ENCODE assay signal across 16 cellular contexts in the genomic region with DNA sequence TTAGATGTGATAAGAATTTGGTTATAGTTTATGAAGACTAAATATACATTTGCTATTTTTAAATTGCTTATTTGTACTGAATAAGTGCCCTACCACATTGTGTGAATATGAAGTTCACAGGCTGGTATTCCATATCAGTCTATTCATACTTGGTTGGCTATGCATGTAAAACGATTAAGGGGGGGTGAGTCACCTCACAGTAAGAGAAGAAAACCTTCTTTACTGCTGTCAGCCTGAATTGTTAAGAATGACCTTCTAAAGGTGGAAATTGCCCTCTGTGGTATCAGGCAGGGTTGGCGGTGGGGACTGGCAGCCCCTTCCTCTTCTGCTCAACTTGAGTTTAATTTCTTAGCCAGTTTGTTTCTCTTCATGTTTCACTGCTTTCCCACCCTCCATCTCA.
DNase-seq lines count a peak whose midpoint lies in the region; ATAC-seq and TF ChIP-seq lines count a peak whose summit lies in the region.
"Had no signal": no experiment of that assay in that cellular context is flagged by ENCODE, and none has a peak within 500 bp of the region (broad histone marks: within the 10 kb centered on the region; RNA-seq: fewer than 3 reads in every experiment).

No MANE protein-coding gene starts in this region.

- peak overlapping the region; percentile 90 to 94 for H3K27ac ChIP-seq in aorta (ENCODE audit: low read depth in 1 of 2, low read length in 2 of 2)
- H3K27ac ChIP-seq: 22Rv1 had no signal

- no peak for TF ChIP-seq CTCF in astrocyte of the cerebellum (IDR thresholded peaks at IDR 0.05; ENCODE audit: low read depth, low read length, missing control alignments)

- H3K4me3 ChIP-seq in astrocyte of the cerebellum (ENCODE audit: low read depth, low read length) (no peak overlapping the region), aorta (ENCODE audit: low read length in 2 of 2) (no peak overlapping the region)
- H3K4me3 ChIP-seq: sigmoid colon, suprapubic skin had no signal

- no peaks in the 10 kb centered on the region for H3K36me3 ChIP-seq in aorta (ENCODE audit: control insufficient read depth in 1 of 2, insufficient read depth in 2 of 2, low read length in 1 of 2)
- H3K36me3 ChIP-seq: sigmoid colon, suprapubic skin had no signal

- H3K27me3 ChIP-seq in aorta (ENCODE audit: control insufficient read depth in 1 of 2, insufficient read depth in 2 of 2, low read length in 1 of 2) = no peaks in the 10 kb centered on the region
- H3K27me3 ChIP-seq: sigmoid colon, suprapubic skin had no signal

- ATAC-seq in aorta (ENCODE audit: low FRiP score) = no peak
- ATAC-seq in GM18873 (IDR thresholded peaks at IDR 0.05; ENCODE audit: low FRiP score, unreplicated experiment) = no peak
- ATAC-seq: activated T-cell treated with anti-CD3 and anti-CD28 coated beads, Interleukin-2, amount 50 U/mL, for 4 hours had no signal

- DNase-seq in DMS53 (lab: John Stamatoyannopoulos, UW) = peak; percentile 52
- no peak for DNase-seq in DMS53 treated with DMSO at 0.1 percent for 48 hours (lab: John Stamatoyannopoulos, UW; ENCODE audit: unreplicated experiment)
- peak; percentile 84 for DNase-seq in astrocyte of the cerebellum (ENCODE audit: low read depth)
- DNase-seq in glomerular visceral epithelial cell (ENCODE audit: extremely low spot score) = peak; percentile 85
- no peak for DNase-seq in aorta
- no peak for DNase-seq in effector CD8-positive, alpha-beta T cell (lab: John Stamatoyannopoulos, UW)
- DNase-seq in GM19238 (ENCODE audit: insufficient read length, low spot score) = no peak
- DNase-seq: activated CD4-positive, CD25-positive, alpha-beta regulatory T cell treated with anti-CD3 and anti-CD28 coated beads, Interleukin-2, amount 50 U/mL, for 72 hours; activated T-cell treated with anti-CD3 and anti-CD28 coated beads, Interleukin-2, amount 50 U/mL, for 4 hours; naive B cell; NCI-H1930; NK-92 treated with Interleukin-12 subunit alpha and Interleukin-12 subunit beta, amount 100 ng/mL, for 24 hours; sigmoid colon had no signal

- peaks cover 4 to 14% of the 10 kb centered on the region in 2 donors for H3K4me1 ChIP-seq in aorta (ENCODE audit: control insufficient read depth in 1 of 2, insufficient read depth in 2 of 2, low read length in 2 of 2)
- H3K4me1 ChIP-seq: sigmoid colon, suprapubic skin had no signal

- in situ Hi-C loops in astrocyte of the cerebellum (cut with HindIII; ENCODE audit: low sequenced_read_pairs) = no loop called here

- 12 to 14% methylated on average over 2 of the region's 2 CpGs for WGBS in aorta, 2 donors

- intact Hi-C loops in aorta (cut with DNase I) = loop anchor here in 1 of 2 donors (10.0 kb wide), 1 partner anchor 140 kb away; no protein-coding TSS in a partner anchor

- peaks cover 2% of the 10 kb centered on the region for H3K9me3 ChIP-seq in aorta (ENCODE audit: control insufficient read depth, low read length)

Comparison
In these comparisons a context has a peak if more than half of its experiments do, and no peak if none do; other contexts are left out.
1. DNase-seq: peak in DMS53 (single experiment), astrocyte of the cerebellum (single experiment) and glomerular visceral epithelial cell (single experiment); none in DMS53 treated with DMSO at 0.1 percent for 48 hours (single experiment), aorta (0 of 2), effector CD8-positive, alpha-beta T cell (single experiment) and GM19238 (single experiment).